In the genomic region with DNA sequence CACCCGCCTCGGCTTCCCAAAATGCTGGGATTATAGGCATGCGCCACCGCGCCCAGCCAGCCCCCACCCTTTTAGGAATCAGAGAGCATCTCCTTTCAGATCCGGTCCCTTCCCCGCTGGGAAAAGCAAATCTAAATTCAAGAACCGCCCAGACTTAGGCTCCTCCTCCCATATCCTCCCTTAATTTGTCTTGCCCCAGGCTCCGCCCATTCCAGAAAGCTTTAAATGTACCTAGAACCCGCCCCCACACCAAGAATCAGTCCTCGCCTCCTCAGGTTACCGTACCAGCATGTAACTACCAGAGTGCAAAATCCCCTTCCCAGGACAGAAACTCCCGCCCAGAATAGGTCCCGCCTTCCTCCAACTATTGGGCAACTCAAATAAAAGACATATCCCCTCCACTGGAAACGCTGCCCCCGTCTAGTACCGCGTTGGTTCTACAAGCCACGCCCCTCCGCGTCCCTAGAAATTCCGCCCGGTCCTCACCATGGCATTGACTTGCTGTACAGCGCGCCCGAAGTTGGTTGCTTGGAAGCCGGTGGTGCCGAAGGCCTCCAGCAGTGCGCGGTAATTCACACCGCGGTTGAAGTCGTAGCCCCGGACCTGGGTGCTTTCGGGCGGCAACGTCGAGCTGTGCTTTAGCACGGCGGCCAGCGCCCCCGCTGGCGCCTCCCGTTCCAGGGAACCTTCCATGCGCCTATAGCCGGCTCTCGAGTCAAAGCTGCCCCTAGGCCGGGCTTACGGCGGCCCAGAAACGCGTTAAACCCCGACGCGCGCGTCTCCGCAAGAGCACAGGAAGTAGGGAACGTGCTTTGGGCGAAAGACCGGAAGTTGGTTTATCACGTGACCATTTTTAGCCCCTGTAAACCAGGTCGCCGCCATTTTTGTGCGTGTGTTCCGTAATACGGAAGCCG, we compare ENCODE assay signal across 8 cellular contexts. TPM values are rescaled to one million over a fixed set of nuclear protein-coding genes. Genes with fewer than 3 reads are reported as not detected.
A peak's percentile ranks its signal among the peaks of the same experiment; 100 is the strongest.
DNase-seq lines count a peak whose midpoint lies in the region; ATAC-seq and TF ChIP-seq lines count a peak whose summit lies in the region.

A gene (minus strand): TSS at position 807 of the 914 bp plus-strand sequence. CDS start 114 bp downstream, at position 693.

- no peak for TF ChIP-seq CTCF in Loucy (conservative IDR thresholded peaks at IDR 0.05; ENCODE audit: low read length)
- no peak for TF ChIP-seq CTCF in fibroblast of pulmonary artery (IDR thresholded peaks at IDR 0.05; ENCODE audit: low read length, missing control alignments)

- H3K4me3 Mint-ChIP-seq in natural killer cell treated with Interleukin-12 subunit alpha and Interleukin-12 subunit beta and Interleukin-15 and Interleukin-18, amount 100 ng/mL, for 72 hours: peak within 1 kb of the TSS; percentile 97

- peaks cover 17% of the 10 kb centered on the region for H3K79me2 ChIP-seq in Loucy (ENCODE audit: insufficient read depth, low read length)

- peaks cover 28% of the 10 kb centered on the region; the same call in 1 of the 2 replicates for H3K36me3 ChIP-seq in Loucy (ENCODE audit: insufficient read depth, low read length)

- H3K4me1 Mint-ChIP-seq in natural killer cell treated with Interleukin-12 subunit alpha and Interleukin-12 subunit beta and Interleukin-15 and Interleukin-18, amount 100 ng/mL, for 72 hours (ENCODE audit: low read depth in 2 of 2): peaks cover 26% of the 10 kb centered on the region in 2 donors

- H3K4me1 ChIP-seq in Loucy (ENCODE audit: insufficient read depth, low read length, poor library complexity, severe bottlenecking): peaks cover 8% of the 10 kb centered on the region

- H3K9me2 ChIP-seq in Loucy (replicated peaks; ENCODE audit: low read depth, low read length): no peaks in the 10 kb centered on the region

- H4K20me1 ChIP-seq in Loucy (ENCODE audit: insufficient read depth, low read length, poor library complexity, severe bottlenecking): peaks cover 11% of the 10 kb centered on the region

- H3K4me3 ChIP-seq in Loucy (ENCODE audit: low read length, poor library complexity, severe bottlenecking) (peak within 1 kb of the TSS; percentile 85), fibroblast of pulmonary artery (replicated peaks; ENCODE audit: low read depth, low read length) (peak within 1 kb of the TSS; percentile 99)

- H3K4me2 ChIP-seq in Loucy (ENCODE audit: low read depth, low read length, poor library complexity, severe bottlenecking): peak within 1 kb of the TSS; percentile 65

- H2AFZ ChIP-seq in Loucy (ENCODE audit: low read length): peak within 1 kb of the TSS; percentile 84

- H3K27ac Mint-ChIP-seq in natural killer cell treated with Interleukin-12 subunit alpha and Interleukin-12 subunit beta and Interleukin-15 and Interleukin-18, amount 100 ng/mL, for 72 hours: peak within 1 kb of the TSS; percentile 92 to 100

- peak within 1 kb of the TSS; percentile 89 for H3K9ac ChIP-seq in Loucy (ENCODE audit: low read depth, low read length, poor library complexity, severe bottlenecking)

- H3K9me3 ChIP-seq in Loucy (ENCODE audit: insufficient read depth, low read depth, low read length): no peaks in the 10 kb centered on the region

- TF ChIP-seq POLR2A in Raji (IDR thresholded peaks at IDR 0.05; ENCODE audit: insufficient read depth, low read depth, low read length): peak; percentile 82

- no peaks in the 10 kb centered on the region for H3K27me3 ChIP-seq in Loucy (ENCODE audit: insufficient read depth, low read length, poor library complexity, severe bottlenecking)

- ATAC-seq in natural killer cell treated with Interleukin-12 subunit alpha and Interleukin-12 subunit beta and Interleukin-15 and Interleukin-18, amount 100 ng/mL, for 72 hours: peak; percentile 87 to 89
- ATAC-seq in stimulated activated naive CD8-positive, alpha-beta T cell treated with anti-CD3 and anti-CD28 coated beads, Interleukin-15, Interleukin-2, amounts not matched to agents 100 U/mL and 50 U/mL, for 24 hours: peak; percentile 93

- H3K9me3 Mint-ChIP-seq in natural killer cell treated with Interleukin-12 subunit alpha and Interleukin-12 subunit beta and Interleukin-15 and Interleukin-18, amount 100 ng/mL, for 72 hours: no peaks in the 10 kb centered on the region

- peak; percentile 98 for DNase-seq in EH (ENCODE audit: low read depth)
- DNase-seq in H4 (ENCODE audit: low spot score): peak; percentile 97
- peak; percentile 78 for DNase-seq in activated T-helper 9 cell treated with anti-CD3 and anti-CD28 coated beads, Interleukin-2, amount 50 U/mL, for 16 hours (ENCODE audit: low read depth)
- peak; percentile 99 for DNase-seq in fibroblast of pulmonary artery (ENCODE audit: low read depth)
- DNase-seq in natural killer cell treated with Interleukin-12 subunit alpha and Interleukin-12 subunit beta and Interleukin-15 and Interleukin-18, amount 100 ng/mL, for 72 hours (ENCODE audit: low spot score): peak; percentile 95
- peak; percentile 89 for DNase-seq in stimulated activated naive CD8-positive, alpha-beta T cell treated with anti-CD3 and anti-CD28 coated beads, Interleukin-15, Interleukin-2, amounts not matched to agents 100 U/mL and 50 U/mL, for 24 hours

- H3F3A ChIP-seq in Loucy (ENCODE audit: low read depth): peaks cover 4% of the 10 kb centered on the region

- H3K27me3 Mint-ChIP-seq in natural killer cell treated with Interleukin-12 subunit alpha and Interleukin-12 subunit beta and Interleukin-15 and Interleukin-18, amount 100 ng/mL, for 72 hours: no peaks in the 10 kb centered on the region

- peaks cover 11% of the 10 kb centered on the region for H3K36me3 Mint-ChIP-seq in natural killer cell treated with Interleukin-12 subunit alpha and Interleukin-12 subunit beta and Interleukin-15 and Interleukin-18, amount 100 ng/mL, for 72 hours

RNA-seq across cellular contexts. Expression of the gene that starts here (rescaled TPM):
- 65.1 and 100 TPM in 2 replicates for total RNA-seq in H4 (2014; rRNA removed; shearing (Covaris generic))
- total RNA-seq in natural killer cell treated with Interleukin-12 subunit alpha and Interleukin-12 subunit beta and Interleukin-15 and Interleukin-18, amount 100 ng/mL, for 72 hours: 100 to 1,000 TPM; 127 to 148 TPM

Comparison
In these comparisons a context has a peak if more than half of its experiments do, and no peak if none do; other contexts are left out.
1. Peak in every context shown above with its lines: DNase-seq, ATAC-seq and H3K4me3 ChIP-seq.